ENCODE assay signal across 23 cellular contexts in genomic region chr21:46610018-46610701, GRCh38. TPM values are rescaled to one million over a fixed set of nuclear protein-coding genes. Genes with fewer than 3 reads are reported as not detected.
DNase-seq lines count a peak whose midpoint lies in the region; ATAC-seq, FAIRE-seq and TF ChIP-seq lines count a peak whose summit lies in the region.
"Had no signal": no experiment of that assay in that cellular context is flagged by ENCODE, and none has a peak within 500 bp of the region (broad histone marks: within the 10 kb centered on the region; RNA-seq: fewer than 3 reads in every experiment).

No MANE protein-coding gene starts in this region.

- H2BK5ac ChIP-seq in neuronal stem cell (ENCODE audit: low read length), result no peak overlapping the region

- H2AK5ac ChIP-seq in neuronal stem cell (ENCODE audit: low read depth, low read length), result no peak overlapping the region

- no peaks in the 10 kb centered on the region for H3K79me2 ChIP-seq in HepG2 (ENCODE audit: insufficient read depth, low read length)
- no peaks in the 10 kb centered on the region for H3K79me2 ChIP-seq in K562 (ENCODE audit: control insufficient read depth, insufficient read depth, low read length)

- POLR2A ChIA-PET in HepG2 (lab: Yijun Ruan, JAX) (no interaction called here), K562 (lab: Yijun Ruan, JAX) (interaction anchor here (0.9 kb wide), 1 partner anchor 10 kb away, joined by 4 read pairs; no protein-coding TSS in a partner anchor)

- H2BK120ac ChIP-seq in neuronal stem cell (ENCODE audit: low read depth, low read length), result no peak overlapping the region

- TF ChIP-seq CTCF in HepG2 (CRISPR knock-in tag; IDR thresholded peaks at IDR 0.05) (no peak), right lobe of liver (IDR thresholded peaks at IDR 0.05) (no peak), K562 (IDR thresholded peaks at IDR 0.05 in 2 of 3, conservative IDR thresholded peaks at IDR 0.05 in 1 of 3; ENCODE audit: insufficient read depth in 2 of 3, low read depth in 1 of 3, low read length in 3 of 3) (no peak), HFFc6 (IDR thresholded peaks at IDR 0.05) (no peak)

- no peak overlapping the region for H3K23ac ChIP-seq in neuronal stem cell (ENCODE audit: low read depth, low read length, poor library complexity)

- CTCF ChIA-PET in HepG2 (lab: Yijun Ruan, JAX; ENCODE audit: low intra/inter-chr PET ratio, low total read pairs), result no interaction called here
- CTCF ChIA-PET in K562 (lab: Yijun Ruan, JAX; ENCODE audit: low intra/inter-chr PET ratio), result no interaction called here

- H4K20me1 ChIP-seq in HepG2 (ENCODE audit: insufficient read depth, low read length) (no peaks in the 10 kb centered on the region), K562 (replicated peaks; ENCODE audit: control insufficient read depth, insufficient read depth, low read length) (no peaks in the 10 kb centered on the region)
- H4K20me1 ChIP-seq: BLaER1 treated with 17β-estradiol and CSF1 and Interleukin-3, amounts not matched to agents 10 nM and 100 nM had no signal

- whole genome bisulfite sequencing in HepG2 (ENCODE audit: low lambda C conversion rate), result 23% methylated on average over 5 of the region's 6 CpGs
- 49% methylated on average over 5 of the region's 6 CpGs for WGBS in right lobe of liver (ENCODE audit: insufficient coverage, low coverage, low lambda C conversion rate, missing lambda C conversion rate)
- 0% methylated on average over 6 of the region's 6 CpGs for WGBS in K562 (ENCODE audit: insufficient coverage, low coverage, missing lambda C conversion rate)
- no CpG with 5 or more reads among the region's 6 CpGs for WGBS in neuronal stem cell (ENCODE audit: extremely low coverage in 2 of 2, insufficient read length in 2 of 2, insufficient replicate concordance in 1 of 2), 2 donors

- H2BK12ac ChIP-seq in neuronal stem cell (ENCODE audit: low read length), result no peak overlapping the region

- no peak overlapping the region for H3K14ac ChIP-seq in neuronal stem cell (ENCODE audit: low read length)

- no peak overlapping the region for H3K4ac ChIP-seq in neuronal stem cell (ENCODE audit: low read length)

- H3K27ac ChIP-seq in HepG2 (ENCODE audit: extremely low read length, insufficient read depth, low read length) (no peak overlapping the region), right lobe of liver (no peak overlapping the region), K562 (ENCODE audit: extremely low read depth, low read depth, low read length) (no peak overlapping the region), neuronal stem cell (replicated peaks; ENCODE audit: low read length) (no peak overlapping the region)
- H3K27ac ChIP-seq: 22Rv1; BLaER1 treated with 17β-estradiol and CSF1 and Interleukin-3, amounts not matched to agents 10 nM and 100 nM had no signal

- no peaks in the 10 kb centered on the region for H3K9me1 ChIP-seq in K562 (ENCODE audit: control insufficient read depth, insufficient read depth, low read length)

- FAIRE-seq in HepG2 (lab: Jason Lieb, UNC) (no peak), K562 (lab: Jason Lieb, UNC) (peak; percentile 54)

- ATAC-seq in HepG2 (peak; percentile 52; the same call in 2 of the 3 replicates), right lobe of liver (no peak), K562 (no peak), GM21619 (IDR thresholded peaks at IDR 0.05; ENCODE audit: unreplicated experiment) (no peak), GM19463 (IDR thresholded peaks at IDR 0.05; ENCODE audit: unreplicated experiment) (no peak)
- ATAC-seq: Right ventricle myocardium inferior had no signal

- intact Hi-C loops in HepG2 (cut with micrococcal nuclease; ENCODE audit: unreplicated experiment), result no loop called here
- intact Hi-C loops in right lobe of liver (cut with DNase I), result no loop called here
- intact Hi-C loops in K562 (cut with micrococcal nuclease), result no loop called here

- no peaks in the 10 kb centered on the region for H3K36me3 Mint-ChIP-seq in HFFc6 (ENCODE audit: low read depth)

- H4K91ac ChIP-seq in neuronal stem cell (ENCODE audit: low read depth, low read length, poor library complexity), result no peak overlapping the region

- H3K9ac ChIP-seq in HepG2 (ENCODE audit: insufficient read depth, low read depth, low read length) (no peak overlapping the region), K562 (ENCODE audit: insufficient read depth in 1 of 2, low read depth in 2 of 2, low read length in 2 of 2) (0 out of 4 replicates have a peak overlapping the region, but pooled peaks of 1 of the 2 experiments have one; percentile 14), neuronal stem cell (ENCODE audit: low read depth, low read length, poor library complexity) (no peak overlapping the region)
- H3K9ac ChIP-seq: BLaER1 treated with 17β-estradiol and CSF1 and Interleukin-3, amounts not matched to agents 10 nM and 100 nM had no signal

- in situ Hi-C loops in HepG2 (cut with HindIII; ENCODE audit: extremely low pct_ligation_motif_present, low pct_unique_long_range_greater_than_20kb), result no loop called here
- in situ Hi-C loops in K562 (cut with MboI), result no loop called here

- no peak for TF ChIP-seq EP300 in HepG2 (IDR thresholded peaks at IDR 0.05; ENCODE audit: low read depth in 2 of 2, low read length in 2 of 2)
- TF ChIP-seq EP300 in HepG2 (CRISPR knock-in tag; IDR thresholded peaks at IDR 0.05; ENCODE audit: borderline replicate concordance), result no peak
- no peak for TF ChIP-seq EP300 in K562 (IDR thresholded peaks at IDR 0.05; ENCODE audit: low read length)

- H3K4me2 ChIP-seq in HepG2 (ENCODE audit: low read depth, low read length), result peak overlapping the region; percentile 10; the same call in 1 of the 2 replicates
- no peak overlapping the region for H3K4me2 ChIP-seq in K562 (ENCODE audit: insufficient read depth, low read length)
- no peak overlapping the region for H3K4me2 ChIP-seq in neuronal stem cell (ENCODE audit: insufficient read depth, low read length, poor library complexity, severe bottlenecking)
- H3K4me2 ChIP-seq: BLaER1 treated with 17β-estradiol and CSF1 and Interleukin-3, amounts not matched to agents 10 nM and 100 nM had no signal

- H3K9me3 ChIP-seq in HepG2 (ENCODE audit: low read length) (no peaks in the 10 kb centered on the region), right lobe of liver (no peaks in the 10 kb centered on the region), K562 (replicated peaks; ENCODE audit: control insufficient read depth, insufficient read depth, low read depth, low read length) (no peaks in the 10 kb centered on the region; the same call in 1 of the 2 replicates), neuronal stem cell (replicated peaks in 1 of 2; ENCODE audit: control insufficient read depth in 2 of 2, insufficient read depth in 1 of 2, low read depth in 1 of 2, low read length in 2 of 2) (peaks cover 7 to 16% of the 10 kb centered on the region in 2 donors)
- H3K9me3 ChIP-seq: Caco-2 had no signal

- H4K8ac ChIP-seq in neuronal stem cell (ENCODE audit: low read depth, low read length), result no peak overlapping the region

- BruUV-seq in HepG2 (replicated peaks; lab: Mats Ljungman, UMichigan) (no TSS peak), K562 (replicated peaks; lab: Mats Ljungman, UMichigan) (no TSS peak)

- H3K27me3 ChIP-seq in HepG2 (ENCODE audit: control insufficient read depth in 1 of 2, insufficient read depth in 2 of 2, low read length in 2 of 2), result peaks cover 0 to 21% of the 10 kb centered on the region in 2 experiments; a peak in 4 of 5 replicates
- H3K27me3 ChIP-seq in right lobe of liver, result no peaks in the 10 kb centered on the region
- H3K27me3 ChIP-seq in K562 (ENCODE audit: control insufficient read depth in 2 of 2, insufficient read depth in 2 of 2, low read length in 2 of 2), result peaks cover 40% of the 10 kb centered on the region in 2 experiments
- no peaks in the 10 kb centered on the region for H3K27me3 ChIP-seq in neuronal stem cell (ENCODE audit: control insufficient read depth in 3 of 3, insufficient read depth in 3 of 3, low read depth in 1 of 3, low read length in 3 of 3)
- H3K27me3 ChIP-seq: BLaER1 treated with 17β-estradiol and CSF1 and Interleukin-3, amounts not matched to agents 10 nM and 100 nM had no signal

- 0 out of 2 replicates have a peak, but pooled peaks cover 7% of the 10 kb centered on the region for H3K4me1 Mint-ChIP-seq in HFFc6 (ENCODE audit: low read depth)

- H3K4me3 ChIP-seq in HepG2 (replicated peaks in 1 of 3; ENCODE audit: insufficient read depth in 1 of 3, low read depth in 2 of 3, low read length in 3 of 3), result no peak overlapping the region
- no peak overlapping the region for H3K4me3 ChIP-seq in right lobe of liver
- no peak overlapping the region for H3K4me3 ChIP-seq in K562
- peak overlapping the region in 1 of 2 donors; percentile 42 for H3K4me3 ChIP-seq in neuronal stem cell (ENCODE audit: low read length in 2 of 2)

- no peak for TF ChIP-seq RAD21 in HepG2 (CRISPR knock-in tag; IDR thresholded peaks at IDR 0.05)
- no peak for TF ChIP-seq RAD21 in K562 (CRISPR knock-in tag; conservative IDR thresholded peaks at IDR 0.05 in 1 of 2, IDR thresholded peaks at IDR 0.05 in 1 of 2)

- no peak overlapping the region for H3K4me3 Mint-ChIP-seq in HFFc6
- H3K4me3 Mint-ChIP-seq: CD4-positive, alpha-beta memory T cell; H9 had no signal

- no peak overlapping the region for H3K27ac Mint-ChIP-seq in HFFc6
- H3K27ac Mint-ChIP-seq: CD4-positive, alpha-beta memory T cell; H9 had no signal

- H3K27me3 Mint-ChIP-seq in HFFc6 (ENCODE audit: insufficient read depth), result peaks cover 28% of the 10 kb centered on the region
- H3K27me3 Mint-ChIP-seq: CD4-positive, alpha-beta memory T cell had no signal

- H3K18ac ChIP-seq in neuronal stem cell (ENCODE audit: low read length), result no peak overlapping the region

- no peak overlapping the region for H2BK15ac ChIP-seq in neuronal stem cell (ENCODE audit: low read length)

- no peaks in the 10 kb centered on the region for H3K79me1 ChIP-seq in neuronal stem cell (ENCODE audit: low read depth, low read length)

- H3K36me3 ChIP-seq in HepG2 (replicated peaks in 1 of 2; ENCODE audit: control insufficient read depth in 1 of 2, insufficient read depth in 2 of 2, low read length in 2 of 2) (no peaks in the 10 kb centered on the region), right lobe of liver (no peaks in the 10 kb centered on the region), K562 (ENCODE audit: control insufficient read depth, insufficient read depth, low read length) (no peaks in the 10 kb centered on the region), neuronal stem cell (replicated peaks in 1 of 2; ENCODE audit: control insufficient read depth in 2 of 2, insufficient read depth in 2 of 2, low read length in 2 of 2) (no peaks in the 10 kb centered on the region)

- peaks cover 22% of the 10 kb centered on the region for H3K4me1 ChIP-seq in HepG2 (ENCODE audit: insufficient read depth, low read length)
- no peaks in the 10 kb centered on the region for H3K4me1 ChIP-seq in right lobe of liver
- no peaks in the 10 kb centered on the region; a peak in 1 of 5 replicates for H3K4me1 ChIP-seq in K562 (replicated peaks in 1 of 2; ENCODE audit: control insufficient read depth in 2 of 2, insufficient read depth in 2 of 2, low read length in 2 of 2)
- peaks cover 3 to 4% of the 10 kb centered on the region in 2 donors for H3K4me1 ChIP-seq in neuronal stem cell (ENCODE audit: control insufficient read depth in 2 of 2, insufficient read depth in 1 of 2, low read depth in 1 of 2, low read length in 2 of 2)
- H3K4me1 ChIP-seq: Caco-2 had no signal

- DNase-seq in HepG2 (ENCODE audit: low spot score) (no peak), right lobe of liver (no peak), K562 (ENCODE audit: extremely low read depth in 1 of 4, low spot score in 3 of 4) (peak in 1 of 4 experiments; percentile 2), neuronal stem cell (ENCODE audit: low spot score) (no peak), HFFc6 (no peak)
- DNase-seq in activated CD4-positive, CD25-positive, alpha-beta regulatory T cell (lab: John Stamatoyannopoulos, UW), result no peak
- DNase-seq: Caco-2; CD4-positive, alpha-beta memory T cell; DND-41; H9; KBM-7; NCI-H1092 treated with DMSO at 0.1 percent for 48 hours; NCI-H1436 treated with DMSO at 0.1 percent for 48 hours; NCI-H1930; NCI-H2227 treated with DMSO at 0.1 percent for 48 hours; NCI-H524 treated with DMSO at 0.1 percent for 48 hours; SW 1271 had no signal

- no peak for TF ChIP-seq POLR2A in HepG2 (IDR thresholded peaks at IDR 0.05; ENCODE audit: insufficient read depth in 1 of 2, low read depth in 2 of 2, low read length in 2 of 2)
- no peak for TF ChIP-seq POLR2A in right lobe of liver (IDR thresholded peaks at IDR 0.05)
- TF ChIP-seq POLR2A in K562 (conservative IDR thresholded peaks at IDR 0.05), result no peak

- H2AFZ ChIP-seq in HepG2 (ENCODE audit: low read length) (no peak overlapping the region), K562 (ENCODE audit: low read depth, low read length) (no peak overlapping the region), neuronal stem cell (ENCODE audit: low read length) (peak overlapping the region; percentile 46)

- peaks cover 5% of the 10 kb centered on the region for H3K9me3 Mint-ChIP-seq in HFFc6

RNA-seq across cellular contexts. Expression of gene S100B, which starts 5.3 kb away (rescaled TPM):
- total RNA-seq in HepG2 (2016; rRNA removed; fragmentation: Illumina TruSeq; extraction: Trizol) (not detected in 2 replicates), right lobe of liver (under 1 TPM in 3 of 6 experiments, not detected in 3; 0.49 to 0.78 (median 0.62) TPM), K562 (2014; rRNA removed) (not detected in 2 replicates), K562 (2014; rRNA removed; fragmentation: Illumina TruSeq; extraction: Trizol) (not detected in 2 replicates), K562 (2015; rRNA removed; fragmentation: Illumina TruSeq; extraction: Trizol) (not detected in 2 replicates), K562 (2021) (not detected in 2 replicates)
- 0.26 TPM in 1 of 2 replicates, not detected in the other for total RNA-seq in HepG2 (2016; cell fraction: cytosol; rRNA removed; fragmentation: Illumina TruSeq; extraction: Trizol; ENCODE audit: low read depth)
- total RNA-seq in HepG2 (2016; cell fraction: insoluble cytoplasmic fraction; rRNA removed; fragmentation: Illumina TruSeq; extraction: Trizol), result not detected in 2 replicates
- total RNA-seq in HepG2 (2016; cell fraction: membrane; rRNA removed; fragmentation: Illumina TruSeq; extraction: Trizol), result not detected in 2 replicates
- total RNA-seq in HepG2 (2016; cell fraction: nucleus; rRNA removed; fragmentation: Illumina TruSeq; extraction: Trizol), result not detected in 2 replicates
- polyA plus RNA-seq in HepG2 (2011; rRNA removed) (not detected in 2 replicates), K562 (2011; rRNA removed) (not detected in 2 replicates), K562 (2014; fragmentation: Illumina TruSeq; extraction: Trizol) (not detected in 2 replicates), K562 (2014; fragmentation: Nextera tagmentation; extraction: Ambion mirVana) (not detected), K562 (2014; rRNA removed) (not detected in 2 replicates)
- polyA plus RNA-seq in HepG2 (2011; cell fraction: cytosol; rRNA removed), result not detected in 2 replicates
- polyA plus RNA-seq in HepG2 (2011; cell fraction: nucleus; rRNA removed), result not detected in 2 replicates
- polyA plus RNA-seq in HepG2 (2012), result not detected in 2 replicates
- polyA plus RNA-seq in HepG2 (2016; cell fraction: cytosol; fragmentation: Illumina TruSeq; extraction: Trizol; ENCODE audit: low read depth), result not detected in 2 replicates
- not detected in 2 replicates for polyA plus RNA-seq in HepG2 (2016; cell fraction: insoluble cytoplasmic fraction; fragmentation: Illumina TruSeq; extraction: Trizol; ENCODE audit: low read depth)
- not detected in 2 replicates for polyA plus RNA-seq in HepG2 (2016; cell fraction: membrane; fragmentation: Illumina TruSeq; extraction: Trizol; ENCODE audit: low read depth)
- polyA plus RNA-seq in HepG2 (2016; cell fraction: nucleus; fragmentation: Illumina TruSeq; extraction: Trizol; ENCODE audit: insufficient read depth, low read depth), result not detected in 2 replicates
- not detected in 2 replicates for polyA minus RNA-seq in HepG2 (2011; rRNA and poly(A)+ RNA removed; ENCODE audit: low replicate concordance)
- not detected in 2 replicates for polyA minus RNA-seq in HepG2 (2011; cell fraction: cytosol; rRNA and poly(A)+ RNA removed)
- 0.90 TPM in 1 of 2 replicates, not detected in the other for polyA minus RNA-seq in HepG2 (2011; cell fraction: nucleus; rRNA and poly(A)+ RNA removed)
- not detected in 2 replicates for total RNA-seq in K562 (2011; cell fraction: chromatin; rRNA removed; ENCODE audit: low replicate concordance)
- not detected in 2 replicates for total RNA-seq in K562 (2011; cell fraction: nucleolus; rRNA removed)
- total RNA-seq in K562 (2011; cell fraction: nucleoplasm; rRNA removed), result not detected in 2 replicates
- not detected in 2 replicates for polyA plus RNA-seq in K562 (2011; cell fraction: cytosol; rRNA removed)
- not detected in 2 replicates for polyA plus RNA-seq in K562 (2011; cell fraction: nucleus; rRNA removed)
- not detected in 2 replicates for polyA plus RNA-seq in K562 (2012)
- polyA minus RNA-seq in K562 (2011; rRNA and poly(A)+ RNA removed), result not detected in 2 replicates
- polyA minus RNA-seq in K562 (2011; cell fraction: cytosol; rRNA and poly(A)+ RNA removed), result not detected in 2 replicates
- not detected in 2 replicates for polyA minus RNA-seq in K562 (2011; cell fraction: nucleus; rRNA and poly(A)+ RNA removed)
- polyA plus RNA-seq in neuronal stem cell (2013, experiment 1 of 2), result 1.1 TPM
- 0.96 TPM for polyA plus RNA-seq in neuronal stem cell (2013, experiment 2 of 2)
- total RNA-seq in HFFc6 (2021; fragmentation: NEBNext Ultra II Directional; extraction: Animal tissue kit (Norgen Biotek cat#: 25700)), result not detected
- total RNA-seq: Caco-2; CD4-positive, alpha-beta memory T cell; G401 had no signal

RNA-seq across cellular contexts. Expression of gene PRMT2, which starts 25.3 kb away (rescaled TPM):
- total RNA-seq in HepG2 (2016; rRNA removed; fragmentation: Illumina TruSeq; extraction: Trizol) (54.4 and 63.3 TPM in 2 replicates), right lobe of liver (10 to 100 TPM; 12.4 to 28.0 (median 19.6) TPM), K562 (2014; rRNA removed) (59.9 and 68.1 TPM in 2 replicates), K562 (2014; rRNA removed; fragmentation: Illumina TruSeq; extraction: Trizol) (35.1 and 43.5 TPM in 2 replicates), K562 (2015; rRNA removed; fragmentation: Illumina TruSeq; extraction: Trizol) (57.0 and 59.3 TPM in 2 replicates), K562 (2021) (48.0 and 52.7 TPM in 2 replicates)
- total RNA-seq in HepG2 (2016; cell fraction: cytosol; rRNA removed; fragmentation: Illumina TruSeq; extraction: Trizol; ENCODE audit: low read depth), result 77.4 and 86.8 TPM in 2 replicates
- total RNA-seq in HepG2 (2016; cell fraction: insoluble cytoplasmic fraction; rRNA removed; fragmentation: Illumina TruSeq; extraction: Trizol), result 53.4 and 57.4 TPM in 2 replicates
- total RNA-seq in HepG2 (2016; cell fraction: membrane; rRNA removed; fragmentation: Illumina TruSeq; extraction: Trizol), result 107 and 119 TPM in 2 replicates
- total RNA-seq in HepG2 (2016; cell fraction: nucleus; rRNA removed; fragmentation: Illumina TruSeq; extraction: Trizol), result 30.5 and 39.1 TPM in 2 replicates
- polyA plus RNA-seq in HepG2 (2011; rRNA removed) (75.9 and 78.8 TPM in 2 replicates), K562 (2011; rRNA removed) (85.7 and 87.0 TPM in 2 replicates), K562 (2014; fragmentation: Illumina TruSeq; extraction: Trizol) (49.8 and 56.3 TPM in 2 replicates), K562 (2014; fragmentation: Nextera tagmentation; extraction: Ambion mirVana) (10 to 100 TPM; 37.2 to 70.9 TPM), K562 (2014; rRNA removed) (69.6 and 73.7 TPM in 2 replicates)
- polyA plus RNA-seq in HepG2 (2011; cell fraction: cytosol; rRNA removed), result 94.5 and 113 TPM in 2 replicates
- polyA plus RNA-seq in HepG2 (2011; cell fraction: nucleus; rRNA removed), result 103 and 105 TPM in 2 replicates
- polyA plus RNA-seq in HepG2 (2012), result 35.7 and 48.7 TPM in 2 replicates
- 112 and 134 TPM in 2 replicates for polyA plus RNA-seq in HepG2 (2016; cell fraction: cytosol; fragmentation: Illumina TruSeq; extraction: Trizol; ENCODE audit: low read depth)
- 63.9 and 73.9 TPM in 2 replicates for polyA plus RNA-seq in HepG2 (2016; cell fraction: insoluble cytoplasmic fraction; fragmentation: Illumina TruSeq; extraction: Trizol; ENCODE audit: low read depth)
- 114 and 126 TPM in 2 replicates for polyA plus RNA-seq in HepG2 (2016; cell fraction: membrane; fragmentation: Illumina TruSeq; extraction: Trizol; ENCODE audit: low read depth)
- 61.2 and 66.3 TPM in 2 replicates for polyA plus RNA-seq in HepG2 (2016; cell fraction: nucleus; fragmentation: Illumina TruSeq; extraction: Trizol; ENCODE audit: insufficient read depth, low read depth)
- polyA minus RNA-seq in HepG2 (2011; rRNA and poly(A)+ RNA removed; ENCODE audit: low replicate concordance), result 63.7 and 112 TPM in 2 replicates
- polyA minus RNA-seq in HepG2 (2011; cell fraction: cytosol; rRNA and poly(A)+ RNA removed), result 25.9 and 26.0 TPM in 2 replicates
- 50.1 and 53.1 TPM in 2 replicates for polyA minus RNA-seq in HepG2 (2011; cell fraction: nucleus; rRNA and poly(A)+ RNA removed)
- total RNA-seq in K562 (2011; cell fraction: chromatin; rRNA removed; ENCODE audit: low replicate concordance), result 57.9 and 74.0 TPM in 2 replicates
- 39.0 and 43.6 TPM in 2 replicates for total RNA-seq in K562 (2011; cell fraction: nucleolus; rRNA removed)
- total RNA-seq in K562 (2011; cell fraction: nucleoplasm; rRNA removed), result 48.0 and 70.5 TPM in 2 replicates
- 87.3 and 99.4 TPM in 2 replicates for polyA plus RNA-seq in K562 (2011; cell fraction: cytosol; rRNA removed)
- 127 and 129 TPM in 2 replicates for polyA plus RNA-seq in K562 (2011; cell fraction: nucleus; rRNA removed)
- polyA plus RNA-seq in K562 (2012), result 72.9 and 73.8 TPM in 2 replicates
- 48.8 and 62.4 TPM in 2 replicates for polyA minus RNA-seq in K562 (2011; rRNA and poly(A)+ RNA removed)
- polyA minus RNA-seq in K562 (2011; cell fraction: cytosol; rRNA and poly(A)+ RNA removed), result 23.8 and 28.9 TPM in 2 replicates
- 30.3 and 39.5 TPM in 2 replicates for polyA minus RNA-seq in K562 (2011; cell fraction: nucleus; rRNA and poly(A)+ RNA removed)
- 60.6 TPM for polyA plus RNA-seq in neuronal stem cell (2013, experiment 1 of 2)
- 61.2 TPM for polyA plus RNA-seq in neuronal stem cell (2013, experiment 2 of 2)
- total RNA-seq in HFFc6 (2021; fragmentation: NEBNext Ultra II Directional; extraction: Animal tissue kit (Norgen Biotek cat#: 25700)), result 100 to 1,000 TPM in 4 of 6 experiments, 10 to 100 TPM in 2; 98.9 to 111 (median 105) TPM

Comparison
In these comparisons a context has a peak if more than half of its experiments do, and no peak if none do; other contexts are left out.
1. Of the 241 proteins assayed by ChIP-seq in both HepG2 and K562: peak only in HepG2: ETV5; only in K562: none; in both: none; in neither: 240.